Comparison of ENCODE assay signal across 1 cellular context in genomic region chr3:129428382-129429079, GRCh38.
TF ChIP-seq lines count a peak whose summit lies in the region.

Gene EFCAB12 (minus strand): TSS chr3:129428636. CDS start chr3:129428488, 148 bp downstream.

TF ChIP-seq in K562, 482 proteins besides CTCF, POLR2A, EP300 and RAD21 (continued from another document and continues in another):
- TF ChIP-seq USF2 (CRISPR knock-in tag; IDR thresholded peaks at IDR 0.05) (peak; percentile 92), MBD1 (CRISPR knock-in tag; IDR thresholded peaks at IDR 0.05) (no peak), KLF1 (tag; IDR thresholded peaks at IDR 0.05) (no peak), MYNN (IDR thresholded peaks at IDR 0.05) (peak; percentile 31; the same call in 1 of the 2 replicates), MYNN (CRISPR knock-in tag; IDR thresholded peaks at IDR 0.05) (no peak), NFE2L1 (tag; IDR thresholded peaks at IDR 0.05; ENCODE audit: borderline replicate concordance, low read depth) (no peak), MCM3 (IDR thresholded peaks at IDR 0.05) (no peak), ZNF830 (CRISPR knock-in tag; IDR thresholded peaks at IDR 0.05) (no peak), ZFP91 (CRISPR knock-in tag; IDR thresholded peaks at IDR 0.05) (no peak), HDGF (IDR thresholded peaks at IDR 0.05) (no peak), ZC3H4 (CRISPR knock-in tag; IDR thresholded peaks at IDR 0.05; ENCODE audit: borderline replicate concordance) (no peak), BHLHE40 (IDR thresholded peaks at IDR 0.05; ENCODE audit: low read length) (peak; percentile 53), ZNF75A (CRISPR knock-in tag; IDR thresholded peaks at IDR 0.05) (no peak), CREBBP (IDR thresholded peaks at IDR 0.05; ENCODE audit: low read depth, low read length) (no peak), MED1 (CRISPR knock-in tag; IDR thresholded peaks at IDR 0.05; ENCODE audit: borderline replicate concordance) (no peak), SMARCA4 (IDR thresholded peaks at IDR 0.05) (no peak), ATF1 (CRISPR knock-in tag; IDR thresholded peaks at IDR 0.05) (no peak), ATF1 (tag; IDR thresholded peaks at IDR 0.05) (peak; percentile 52), E4F1 (CRISPR knock-in tag; IDR thresholded peaks at IDR 0.05; ENCODE audit: borderline replicate concordance) (no peak), RBM22 (IDR thresholded peaks at IDR 0.05; ENCODE audit: low read depth, low read length, poor library complexity, severe bottlenecking) (peak; percentile 92), KHSRP (IDR thresholded peaks at IDR 0.05) (no peak), ZKSCAN8 (CRISPR knock-in tag; IDR thresholded peaks at IDR 0.05) (no peak), HDAC1 (IDR thresholded peaks at IDR 0.05) (peak in 1 of 2 experiments; percentile 90; a peak in 2 of 4 replicates), STAT5B (CRISPR knock-in tag; IDR thresholded peaks at IDR 0.05) (no peak), ZNF24 (IDR thresholded peaks at IDR 0.05) (no peak), CBX5 (IDR thresholded peaks at IDR 0.05; ENCODE audit: borderline replicate concordance, low read depth) (no peak), EGR1 (conservative IDR thresholded peaks at IDR 0.05) (no peak), SIRT6 (IDR thresholded peaks at IDR 0.05; ENCODE audit: low read depth, low read length) (no peak), ILF3 (IDR thresholded peaks at IDR 0.05; ENCODE audit: borderline replicate concordance) (no peak), ZNF507 (tag; conservative IDR thresholded peaks at IDR 0.05) (no peak), CREB1 (IDR thresholded peaks at IDR 0.05) (no peak), CREB1 (CRISPR knock-in tag; IDR thresholded peaks at IDR 0.05) (no peak), HMG20B (CRISPR knock-in tag; IDR thresholded peaks at IDR 0.05) (no peak), XRCC5 (IDR thresholded peaks at IDR 0.05; ENCODE audit: low read depth, low read length) (no peak), CGGBP1 (CRISPR knock-in tag; IDR thresholded peaks at IDR 0.05) (no peak), SNRNP70 (optimal IDR thresholded peaks at IDR 0.05; ENCODE audit: low read depth, low read length) (no peak), ARID1B (IDR thresholded peaks at IDR 0.05) (no peak), RCOR1 (IDR thresholded peaks at IDR 0.05; ENCODE audit: borderline replicate concordance in 1 of 2, low read depth in 2 of 2, low read length in 2 of 2) (no peak), ZNF277 (CRISPR knock-in tag; IDR thresholded peaks at IDR 0.05; ENCODE audit: borderline replicate concordance) (no peak), THRB (CRISPR knock-in tag; conservative IDR thresholded peaks at IDR 0.05) (no peak), TFAM (CRISPR knock-in tag; conservative IDR thresholded peaks at IDR 0.05) (no peak), FOS (IDR thresholded peaks at IDR 0.05; ENCODE audit: extremely low read depth, insufficient read length) (peak; percentile 73), NUFIP1 (IDR thresholded peaks at IDR 0.05; ENCODE audit: partially characterized antibody) (no peak), NELFE (IDR thresholded peaks at IDR 0.05; ENCODE audit: insufficient read depth, insufficient read length) (no peak), MYC (IDR thresholded peaks at IDR 0.05; ENCODE audit: low read depth, low read length) (peak; percentile 18; the same call in 1 of the 2 replicates), MYC (CRISPR knock-in tag; IDR thresholded peaks at IDR 0.05; ENCODE audit: borderline replicate concordance, low read depth) (no peak), BRCA1 (IDR thresholded peaks at IDR 0.05) (no peak), BRCA1 (CRISPR knock-in tag; IDR thresholded peaks at IDR 0.05) (no peak), PHB2 (IDR thresholded peaks at IDR 0.05; ENCODE audit: low read depth) (no peak), AFF1 (IDR thresholded peaks at IDR 0.05; ENCODE audit: low read depth in 1 of 2, partially characterized antibody in 2 of 2) (no peak), NFXL1 (CRISPR knock-in tag; IDR thresholded peaks at IDR 0.05) (no peak), ZBTB7A (IDR thresholded peaks at IDR 0.05; ENCODE audit: borderline replicate concordance, control insufficient read depth, low read depth, low read length) (no peak), ZNF134 (CRISPR knock-in tag; conservative IDR thresholded peaks at IDR 0.05) (no peak), FOXP1 (CRISPR knock-in tag; IDR thresholded peaks at IDR 0.05) (no peak), SMC3 (conservative IDR thresholded peaks at IDR 0.05; ENCODE audit: insufficient read depth, low read depth, low read length) (no peak), CREB5 (CRISPR knock-in tag; IDR thresholded peaks at IDR 0.05) (no peak), GMEB1 (CRISPR knock-in tag; IDR thresholded peaks at IDR 0.05) (no peak), ZNF41 (CRISPR knock-in tag; conservative IDR thresholded peaks at IDR 0.05) (no peak), MAFF (IDR thresholded peaks at IDR 0.05; ENCODE audit: low read length) (no peak), DIDO1 (tag; IDR thresholded peaks at IDR 0.05; ENCODE audit: low read depth) (no peak)
